ENCODE assay signal across 15 cellular contexts in the genomic region with DNA sequence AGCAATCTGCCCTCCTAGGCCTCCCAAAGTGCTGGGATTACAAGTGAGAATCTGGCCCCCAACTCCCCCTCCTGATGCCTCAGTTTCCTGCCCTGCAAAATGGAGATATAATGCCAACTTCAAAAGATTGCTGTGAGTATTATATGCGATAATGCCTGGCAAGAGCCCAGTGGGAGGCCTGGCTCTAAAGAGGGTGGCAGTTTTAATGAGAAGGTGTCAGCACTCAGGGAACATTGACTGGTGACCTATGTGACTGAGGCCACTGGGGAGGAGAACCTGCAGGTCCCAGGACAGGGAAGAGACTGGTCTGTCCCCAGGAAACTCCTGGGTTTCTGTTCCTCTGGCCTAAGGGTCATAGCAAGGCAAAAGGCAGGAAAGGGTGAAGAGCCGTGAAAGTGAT. TPM values are rescaled to one million over a fixed set of nuclear protein-coding genes. Genes with fewer than 3 reads are reported as not detected.
DNase-seq lines count a peak whose midpoint lies in the region; ATAC-seq and TF ChIP-seq lines count a peak whose summit lies in the region.
"Had no signal": no experiment of that assay in that cellular context is flagged by ENCODE, and none has a peak within 500 bp of the region (broad histone marks: within the 10 kb centered on the region; RNA-seq: fewer than 3 reads in every experiment).

No MANE protein-coding gene starts in this region.

- intact Hi-C loops in dendritic cell treated with granulocyte-macrophage colony-stimulating factor and Interleukin-4, amounts not matched to agents 40 ng/mL and 50 ng/mL, for 4 days (cut with micrococcal nuclease), result no loop called here

- ATAC-seq in GM21423 (IDR thresholded peaks at IDR 0.05; ENCODE audit: unreplicated experiment) (no peak), esophagus mucosa (no peak)
- ATAC-seq: activated CD4-positive, CD25-positive, alpha-beta regulatory T cell treated with anti-CD3 and anti-CD28 coated beads, Interleukin-2, amount 50 U/mL, for 24 hours; stimulated activated naive CD8-positive, alpha-beta T cell treated with anti-CD3 and anti-CD28 coated beads, Interleukin-15, amount 100 ng/mL, for 72 hours had no signal

- no peak overlapping the region for H3K27ac ChIP-seq in H9 (ENCODE audit: insufficient read length, low read depth, low read length)
- peak overlapping the region; percentile 56 for H3K27ac ChIP-seq in muscle layer of colon (ENCODE audit: low read depth, low read length)
- peak overlapping the region; percentile 90 for H3K27ac ChIP-seq in suprapubic skin

- no peak overlapping the region for H2BK5ac ChIP-seq in H9 (ENCODE audit: insufficient read length, low read length)

- no peak overlapping the region for H3T11ph ChIP-seq in H9 (ENCODE audit: low read length)

- H4K5ac ChIP-seq in H9 (ENCODE audit: insufficient read length, low read depth, low read length), result no peak overlapping the region

- H3K14ac ChIP-seq in H9 (ENCODE audit: insufficient read depth, low read length), result no peak overlapping the region

- WGBS in H9 (ENCODE audit: extremely low coverage, insufficient read length, low lambda C conversion rate), result no CpG with 5 or more reads among the region's 2 CpGs
- 74% methylated on average over 2 of the region's 2 CpGs for WGBS in suprapubic skin

- no peak overlapping the region for H3K56ac ChIP-seq in H9 (ENCODE audit: insufficient read length, low read depth, low read length)

- H3K79me2 ChIP-seq in H9 (ENCODE audit: insufficient read depth, low read length), result peaks cover 2% of the 10 kb centered on the region; the same call in 1 of the 2 replicates

- H3K4me2 ChIP-seq in H9 (ENCODE audit: insufficient read depth, insufficient read length, low read length), result no peak overlapping the region

- H3K27me3 ChIP-seq in H9 (ENCODE audit: insufficient read depth, low read length) (no peaks in the 10 kb centered on the region), muscle layer of colon (ENCODE audit: control insufficient read depth in 1 of 2, insufficient read depth in 2 of 2, low read length in 2 of 2) (no peaks in the 10 kb centered on the region), suprapubic skin (no peaks in the 10 kb centered on the region)

- H3K27me3 Mint-ChIP-seq in H9 (ENCODE audit: low read depth), result no peaks in the 10 kb centered on the region; the same call in 1 of the 2 replicates
- peaks cover 2% of the 10 kb centered on the region for H3K27me3 Mint-ChIP-seq in dendritic cell treated with granulocyte-macrophage colony-stimulating factor and Interleukin-4, amounts not matched to agents 40 ng/mL and 50 ng/mL, for 4 days
- H3K27me3 Mint-ChIP-seq: stimulated activated naive CD8-positive, alpha-beta T cell treated with anti-CD3 and anti-CD28 coated beads, Interleukin-15, amount 100 ng/mL, for 72 hours had no signal

- peaks cover 29 to 44% of the 10 kb centered on the region in 2 experiments for H3K4me1 Mint-ChIP-seq in H9
- H3K4me1 Mint-ChIP-seq in dendritic cell treated with granulocyte-macrophage colony-stimulating factor and Interleukin-4, amounts not matched to agents 40 ng/mL and 50 ng/mL, for 4 days (ENCODE audit: low read depth), result peaks cover 47% of the 10 kb centered on the region
- H3K4me1 Mint-ChIP-seq: stimulated activated naive CD8-positive, alpha-beta T cell treated with anti-CD3 and anti-CD28 coated beads, Interleukin-15, amount 100 ng/mL, for 72 hours had no signal

- H2BK120ac ChIP-seq in H9 (ENCODE audit: low read depth, low read length, poor library complexity, severe bottlenecking), result no peak overlapping the region

- peaks cover 10% of the 10 kb centered on the region for H3K36me3 ChIP-seq in muscle layer of colon (ENCODE audit: insufficient read depth, low read length)
- no peaks in the 10 kb centered on the region for H3K36me3 ChIP-seq in suprapubic skin

- H3K23ac ChIP-seq in H9 (ENCODE audit: insufficient read length, low read depth, low read length), result no peak overlapping the region

- no peak overlapping the region for H2AFZ ChIP-seq in H9 (ENCODE audit: low read length)

- TF ChIP-seq CTCF in H9 (conservative IDR thresholded peaks at IDR 0.05) (no peak), suprapubic skin (IDR thresholded peaks at IDR 0.05) (no peak)

- H3K18ac ChIP-seq in H9 (ENCODE audit: insufficient read length, low read depth, low read length), result no peak overlapping the region

- H2BK15ac ChIP-seq in H9 (ENCODE audit: low read depth, low read length), result no peak overlapping the region

- peaks cover 6% of the 10 kb centered on the region for H3K79me1 ChIP-seq in H9 (ENCODE audit: insufficient read depth, low read depth, low read length, poor library complexity, severe bottlenecking)

- peaks cover 3% of the 10 kb centered on the region; the same call in 1 of the 2 replicates for H3K4me1 ChIP-seq in H9 (ENCODE audit: insufficient read depth, low read length)
- H3K4me1 ChIP-seq in muscle layer of colon (ENCODE audit: insufficient read depth, low read length), result peaks cover 92% of the 10 kb centered on the region
- H3K4me1 ChIP-seq in suprapubic skin, result peaks cover 68% of the 10 kb centered on the region

- H2AK5ac ChIP-seq in H9 (ENCODE audit: insufficient read length, low read length), result no peak overlapping the region

- no peak overlapping the region for H3K4ac ChIP-seq in H9 (ENCODE audit: low read depth, low read length)

- no peak for TF ChIP-seq EP300 in suprapubic skin (IDR thresholded peaks at IDR 0.05)

- no peak overlapping the region for H3K4me3 Mint-ChIP-seq in H9
- H3K4me3 Mint-ChIP-seq in dendritic cell treated with granulocyte-macrophage colony-stimulating factor and Interleukin-4, amounts not matched to agents 40 ng/mL and 50 ng/mL, for 4 days, result no peak overlapping the region
- H3K4me3 Mint-ChIP-seq: stimulated activated naive CD8-positive, alpha-beta T cell treated with anti-CD3 and anti-CD28 coated beads, Interleukin-15, amount 100 ng/mL, for 72 hours had no signal

- TF ChIP-seq POLR2A in suprapubic skin (IDR thresholded peaks at IDR 0.05), result no peak

- H2BK12ac ChIP-seq in H9 (ENCODE audit: insufficient read length, low read depth, low read length), result no peak overlapping the region

- H3K9me3 ChIP-seq in H9 (ENCODE audit: control insufficient read depth, low read depth, low read length), result no peaks in the 10 kb centered on the region
- no peaks in the 10 kb centered on the region for H3K9me3 ChIP-seq in muscle layer of colon (ENCODE audit: low read length)
- no peaks in the 10 kb centered on the region for H3K9me3 ChIP-seq in suprapubic skin

- peak overlapping the region; percentile 49 to 60 (median 59); a peak in 1 of 7 replicates for H3K27ac Mint-ChIP-seq in H9
- H3K27ac Mint-ChIP-seq in dendritic cell treated with granulocyte-macrophage colony-stimulating factor and Interleukin-4, amounts not matched to agents 40 ng/mL and 50 ng/mL, for 4 days, result peak overlapping the region; percentile 48

- H3K9me3 Mint-ChIP-seq in H9, result no peaks in the 10 kb centered on the region
- H3K9me3 Mint-ChIP-seq in dendritic cell treated with granulocyte-macrophage colony-stimulating factor and Interleukin-4, amounts not matched to agents 40 ng/mL and 50 ng/mL, for 4 days, result no peaks in the 10 kb centered on the region
- H3K9me3 Mint-ChIP-seq: stimulated activated naive CD8-positive, alpha-beta T cell treated with anti-CD3 and anti-CD28 coated beads, Interleukin-15, amount 100 ng/mL, for 72 hours had no signal

- H3K23me2 ChIP-seq in H9 (ENCODE audit: insufficient read length, low read depth, low read length, poor library complexity, severe bottlenecking), result no peaks in the 10 kb centered on the region

- no peak overlapping the region for H4K8ac ChIP-seq in H9 (replicated peaks; ENCODE audit: insufficient read length, low read depth, low read length)

- no peak overlapping the region for H2BK20ac ChIP-seq in H9 (ENCODE audit: low read depth, low read length, poor library complexity, severe bottlenecking)

- H4K20me1 ChIP-seq in H9 (ENCODE audit: control insufficient read depth, insufficient read depth, insufficient read length), result no peaks in the 10 kb centered on the region

- no peak for DNase-seq in H9
- no peak for DNase-seq in suprapubic skin (ENCODE audit: low spot score in 2 of 2)
- DNase-seq in kidney glomerular epithelial cell (lab: John Stamatoyannopoulos, UW), result no peak
- no peak for DNase-seq in activated naive CD4-positive, alpha-beta T cell treated with anti-CD3 and anti-CD28 coated beads, Interleukin-2, amount 50 U/mL, for 16 hours
- DNase-seq: AML-193; NCI-H1417 treated with DMSO at 0.1 percent for 48 hours; NCI-H446; OCI-M1; stimulated activated naive CD8-positive, alpha-beta T cell treated with anti-CD3 and anti-CD28 coated beads, Interleukin-15, amount 100 ng/mL, for 72 hours had no signal

- H3K36me3 Mint-ChIP-seq in H9 (ENCODE audit: insufficient read depth in 1 of 3, low read depth in 3 of 3), result peaks cover 4 to 21% (median 10%) of the 10 kb centered on the region in 3 experiments; a peak in 6 of 7 replicates
- H3K36me3 Mint-ChIP-seq in dendritic cell treated with granulocyte-macrophage colony-stimulating factor and Interleukin-4, amounts not matched to agents 40 ng/mL and 50 ng/mL, for 4 days (ENCODE audit: low read depth), result peaks cover 21% of the 10 kb centered on the region

- H4K91ac ChIP-seq in H9 (ENCODE audit: insufficient read length, low read depth, low read length), result no peak overlapping the region

- H3K9ac ChIP-seq in H9 (ENCODE audit: extremely low read depth, insufficient read length, low read length) (no peak overlapping the region), muscle layer of colon (ENCODE audit: low read length) (peak overlapping the region; percentile 67)

- H3K4me3 ChIP-seq in muscle layer of colon (ENCODE audit: low read depth in 1 of 2, low read length in 2 of 2) (peak overlapping the region in 1 of 2 donors; percentile 29), suprapubic skin (no peak overlapping the region)

RNA-seq across cellular contexts. Expression of a gene that starts 11.0 kb away (rescaled TPM):
- total RNA-seq in H9 (2021) (80.8 and 90.0 TPM in 2 replicates), suprapubic skin (100 to 1,000 TPM in 3 of 4 donors, 10 to 100 TPM in 1; 97.5 to 164 (median 131) TPM), esophagus mucosa (91.0 TPM)

RNA-seq across cellular contexts. Expression of a gene that starts 50.8 kb away (rescaled TPM):
- not detected in 2 replicates for total RNA-seq in H9 (2021)
- total RNA-seq in suprapubic skin, result not detected
- not detected for total RNA-seq in esophagus mucosa
- total RNA-seq: H1 had no signal
